Comparison of ENCODE assay signal across 8 cellular contexts in the genomic region with DNA sequence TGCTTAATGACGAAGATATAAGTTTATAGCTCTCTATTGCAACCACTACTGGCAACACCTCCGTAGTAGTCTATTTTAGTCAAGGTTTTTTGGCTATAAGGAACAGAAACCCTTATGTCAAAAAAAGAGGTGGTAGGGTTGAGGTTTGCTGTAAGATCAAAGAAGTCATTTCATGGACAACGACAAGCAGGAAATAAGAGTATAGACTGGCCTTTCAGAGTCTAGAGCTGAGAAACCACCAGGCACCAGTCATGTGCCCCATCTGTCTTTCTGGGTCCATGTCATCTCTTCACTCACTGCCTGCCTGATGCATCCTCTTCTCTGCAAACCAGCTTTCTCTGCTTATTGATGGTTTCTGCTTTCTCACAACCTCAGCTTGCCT. TPM values are rescaled to one million over a fixed set of nuclear protein-coding genes. Genes with fewer than 3 reads are reported as not detected.
A peak's percentile ranks its signal among the peaks of the same experiment; 100 is the strongest.
DNase-seq lines count a peak whose midpoint lies in the region; ATAC-seq, FAIRE-seq and TF ChIP-seq lines count a peak whose summit lies in the region.

No MANE protein-coding gene starts in this region.

- peaks cover 0 to 12% (median 4%) of the 10 kb centered on the region in 7 donors for H3K9me3 Mint-ChIP-seq in CD14-positive monocyte

- H3K9me3 ChIP-seq in mucosa of rectum (ENCODE audit: control insufficient read depth in 2 of 2, low read length in 2 of 2) = no peaks in the 10 kb centered on the region

- no peak for FAIRE-seq in urothelium cell line (lab: Jason Lieb, UNC)

- intact Hi-C loops in CD14-positive monocyte (cut with micrococcal nuclease) = no loop called here

- H3K4me3 Mint-ChIP-seq in CD14-positive monocyte = no peak overlapping the region

- H3K27me3 ChIP-seq in mucosa of rectum (ENCODE audit: control insufficient read depth in 2 of 2, insufficient read depth in 2 of 2, low read length in 2 of 2) = no peaks in the 10 kb centered on the region

- H3K27ac ChIP-seq in mucosa of rectum (ENCODE audit: low read depth in 2 of 2, low read length in 2 of 2) = peak overlapping the region; percentile 87 to 91

- TF ChIP-seq CTCF in CD14-positive monocyte (IDR thresholded peaks at IDR 0.05) = no peak

- peaks cover 44 to 63% of the 10 kb centered on the region in 2 donors for H3K4me1 ChIP-seq in mucosa of rectum (ENCODE audit: control insufficient read depth in 2 of 2, insufficient read depth in 2 of 2, low read length in 2 of 2)

- DNase-seq in MV-4-11 (lab: John Stamatoyannopoulos, UW) (peak; percentile 85), CD14-positive monocyte (ENCODE audit: low spot score) (no peak), NCI-H146 treated with DMSO at 0.1 percent for 48 hours (lab: John Stamatoyannopoulos, UW; ENCODE audit: unreplicated experiment) (no peak), HPDE6-E6E7 (ENCODE audit: extremely low spot score) (no peak), urothelium cell line (ENCODE audit: low spot score) (no peak)

- peak overlapping the region in 1 of 2 donors; percentile 13 for H3K9ac ChIP-seq in mucosa of rectum (ENCODE audit: low read depth in 1 of 2, low read length in 2 of 2)

- ATAC-seq in GM18867 (IDR thresholded peaks at IDR 0.05; ENCODE audit: unreplicated experiment) (peak; percentile 93), GM21825 (IDR thresholded peaks at IDR 0.05; ENCODE audit: unreplicated experiment) (peak; percentile 82)

- peak overlapping the region in 1 of 2 donors; percentile 6 for H3K4me3 ChIP-seq in mucosa of rectum (ENCODE audit: low read length in 2 of 2)

- H3K27me3 Mint-ChIP-seq in CD14-positive monocyte (ENCODE audit: low read depth in 3 of 3) = peaks cover 0 to 1% (median 0%) of the 10 kb centered on the region in 3 donors

- H3K4me1 Mint-ChIP-seq in CD14-positive monocyte = peaks cover 17% of the 10 kb centered on the region

- no peaks in the 10 kb centered on the region for H3K36me3 Mint-ChIP-seq in CD14-positive monocyte

- no peak overlapping the region for H3K27ac Mint-ChIP-seq in CD14-positive monocyte

- H3K36me3 ChIP-seq in mucosa of rectum (ENCODE audit: control insufficient read depth in 2 of 2, insufficient read depth in 2 of 2, low read length in 2 of 2) = no peaks in the 10 kb centered on the region

RNA-seq across cellular contexts. Expression of gene THBS1, which starts 42.7 kb away (rescaled TPM):
- polyA plus RNA-seq in CD14-positive monocyte = 10 to 100 TPM in 1 of 2 donors, under 1 TPM in 1; 0.52 to 55.4 TPM
